ENCODE assay signal across 1 cellular context in the genomic region with DNA sequence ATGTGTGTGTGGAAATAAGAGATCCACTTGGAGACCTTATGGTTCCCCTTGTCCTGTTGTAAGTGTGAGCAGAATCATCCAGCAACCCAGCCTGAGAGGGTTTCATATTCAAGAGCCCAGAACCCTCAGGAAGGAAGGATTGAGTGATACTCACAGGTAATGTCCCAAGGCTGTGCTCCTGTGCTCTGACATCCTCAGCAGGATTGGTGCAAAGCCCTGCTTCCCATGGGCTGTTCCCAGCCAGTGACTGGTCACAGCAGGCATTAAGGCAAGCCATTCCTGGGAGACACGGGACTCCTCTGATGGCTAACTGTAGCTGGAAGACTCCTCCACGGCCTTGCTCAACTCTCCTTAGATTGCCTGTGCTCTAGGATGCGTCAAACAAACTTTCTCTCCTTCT.
TF ChIP-seq lines count a peak whose summit lies in the region.

No MANE protein-coding gene starts in this region.

TF ChIP-seq in HEK293, 187 proteins besides CTCF, POLR2A, EP300 and RAD21:
- TF ChIP-seq ZNF366 (tag by site-specific recombination; conservative IDR thresholded peaks at IDR 0.05) (no peak), ZBTB17 (tag by site-specific recombination; IDR thresholded peaks at IDR 0.05) (peak; percentile 52)
